ENCODE assay signal across 1 cellular context in the genomic region with DNA sequence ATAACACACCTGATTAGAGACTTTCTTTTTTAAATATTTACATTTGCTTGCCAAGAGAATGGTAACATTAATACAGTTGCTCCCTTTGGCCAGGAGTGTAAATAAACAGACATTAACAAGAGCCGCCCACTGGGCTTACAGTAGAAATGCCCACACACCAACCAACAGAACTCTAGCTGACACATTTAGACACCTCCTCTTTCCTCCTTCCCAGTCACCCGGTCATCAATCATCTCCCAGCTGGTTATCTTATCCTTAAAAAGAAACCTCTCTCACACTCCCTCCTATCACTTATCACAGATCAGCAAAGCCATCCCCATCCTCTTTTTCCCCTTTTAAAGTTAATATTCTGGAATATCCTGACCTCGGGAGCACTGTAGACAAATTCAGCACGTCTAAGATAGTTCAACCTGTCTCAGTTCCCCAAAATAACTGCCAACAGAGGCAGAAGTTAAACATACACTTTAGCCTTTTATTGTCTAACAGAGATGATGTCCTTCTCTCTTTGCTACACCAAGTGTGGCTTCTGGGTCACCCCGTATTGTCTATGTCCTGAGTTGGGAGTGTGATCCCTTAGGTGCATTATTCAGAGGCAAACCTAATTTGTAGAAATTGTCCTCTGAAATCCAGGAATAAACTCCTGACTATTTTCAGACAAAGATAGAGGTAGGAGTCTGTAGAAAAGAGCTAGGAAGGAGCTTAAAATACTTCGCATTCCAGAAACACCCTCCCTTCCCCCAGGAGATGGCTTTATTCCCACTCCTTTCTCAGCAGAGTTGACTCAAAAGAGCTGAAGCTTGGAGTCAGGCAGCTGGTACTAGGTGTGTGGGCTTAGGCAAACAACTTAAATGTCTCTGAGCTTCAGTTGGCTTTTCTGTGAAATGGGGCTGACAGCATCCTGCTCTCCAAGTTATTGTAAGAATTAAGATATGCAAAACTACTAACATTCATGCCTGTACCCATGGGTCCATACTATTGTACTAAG.
TF ChIP-seq lines count a peak whose summit lies in the region.

No MANE protein-coding gene starts in this region.

TF ChIP-seq in K562, 482 proteins besides CTCF, POLR2A, EP300 and RAD21 (continued from another document and continues in another):
- TF ChIP-seq ZNF407 (IDR thresholded peaks at IDR 0.05; ENCODE audit: low read depth) (no peak; the same call in 1 of the 2 replicates), PRMT5 (CRISPR knock-in tag; IDR thresholded peaks at IDR 0.05) (no peak), SP2 (IDR thresholded peaks at IDR 0.05; ENCODE audit: extremely low read depth, low read depth, low read length, poor library complexity, severe bottlenecking) (no peak), SMARCA4 (IDR thresholded peaks at IDR 0.05) (peak; percentile 100), ZNF639 (CRISPR knock-in tag; conservative IDR thresholded peaks at IDR 0.05 in 1 of 2, IDR thresholded peaks at IDR 0.05 in 1 of 2) (peak in 1 of 2 experiments; percentile 70; a peak in 1 of 4 replicates), CHD4 (IDR thresholded peaks at IDR 0.05; ENCODE audit: insufficient read depth, insufficient replicate concordance, low read depth, low read length, poor library complexity, severe bottlenecking) (peak; percentile 79), RNF2 (IDR thresholded peaks at IDR 0.05) (peak; percentile 61; the same call in 1 of the 2 replicates), NBN (IDR thresholded peaks at IDR 0.05; ENCODE audit: low read depth) (peak; percentile 99), NR0B1 (IDR thresholded peaks at IDR 0.05; ENCODE audit: partially characterized antibody) (no peak), FOXK2 (conservative IDR thresholded peaks at IDR 0.05 in 1 of 2, IDR thresholded peaks at IDR 0.05 in 1 of 2; ENCODE audit: low read depth in 2 of 2) (peak; percentile 69; a peak in 3 of 4 replicates), ZNF766 (CRISPR knock-in tag; conservative IDR thresholded peaks at IDR 0.05) (peak; percentile 100), CREB1 (IDR thresholded peaks at IDR 0.05) (0 out of 2 replicates have a peak, but pooled peaks have one; percentile 14), CREB1 (CRISPR knock-in tag; IDR thresholded peaks at IDR 0.05) (no peak), ZNF318 (IDR thresholded peaks at IDR 0.05; ENCODE audit: borderline replicate concordance in 1 of 2, low read depth in 1 of 2) (peak in 1 of 2 experiments; percentile 94; a peak in 2 of 4 replicates), HDAC2 (IDR thresholded peaks at IDR 0.05) (peak; percentile 99), FOXK1 (CRISPR knock-in tag; IDR thresholded peaks at IDR 0.05; ENCODE audit: borderline replicate concordance) (no peak), MAZ (CRISPR knock-in tag; conservative IDR thresholded peaks at IDR 0.05 in 1 of 2, IDR thresholded peaks at IDR 0.05 in 1 of 2) (peak in 1 of 2 experiments; percentile 38; a peak in 3 of 4 replicates), MLX (CRISPR knock-in tag; conservative IDR thresholded peaks at IDR 0.05) (no peak), TCF7L2 (IDR thresholded peaks at IDR 0.05; ENCODE audit: low read depth, low read length) (no peak), SFPQ (IDR thresholded peaks at IDR 0.05; ENCODE audit: low read depth, low read length) (no peak), TFAM (CRISPR knock-in tag; conservative IDR thresholded peaks at IDR 0.05) (no peak), FOXA1 (IDR thresholded peaks at IDR 0.05; ENCODE audit: borderline replicate concordance) (no peak)
- TF ChIP-seq, protein P1, sequence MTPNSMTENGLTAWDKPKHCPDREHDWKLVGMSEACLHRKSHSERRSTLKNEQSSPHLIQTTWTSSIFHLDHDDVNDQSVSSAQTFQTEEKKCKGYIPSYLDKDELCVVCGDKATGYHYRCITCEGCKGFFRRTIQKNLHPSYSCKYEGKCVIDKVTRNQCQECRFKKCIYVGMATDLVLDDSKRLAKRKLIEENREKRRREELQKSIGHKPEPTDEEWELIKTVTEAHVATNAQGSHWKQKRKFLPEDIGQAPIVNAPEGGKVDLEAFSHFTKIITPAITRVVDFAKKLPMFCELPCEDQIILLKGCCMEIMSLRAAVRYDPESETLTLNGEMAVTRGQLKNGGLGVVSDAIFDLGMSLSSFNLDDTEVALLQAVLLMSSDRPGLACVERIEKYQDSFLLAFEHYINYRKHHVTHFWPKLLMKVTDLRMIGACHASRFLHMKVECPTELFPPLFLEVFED (CRISPR knock-in tag; conservative IDR thresholded peaks at IDR 0.05) = peak; percentile 93; the same call in 1 of the 2 replicates
